In the genomic region with DNA sequence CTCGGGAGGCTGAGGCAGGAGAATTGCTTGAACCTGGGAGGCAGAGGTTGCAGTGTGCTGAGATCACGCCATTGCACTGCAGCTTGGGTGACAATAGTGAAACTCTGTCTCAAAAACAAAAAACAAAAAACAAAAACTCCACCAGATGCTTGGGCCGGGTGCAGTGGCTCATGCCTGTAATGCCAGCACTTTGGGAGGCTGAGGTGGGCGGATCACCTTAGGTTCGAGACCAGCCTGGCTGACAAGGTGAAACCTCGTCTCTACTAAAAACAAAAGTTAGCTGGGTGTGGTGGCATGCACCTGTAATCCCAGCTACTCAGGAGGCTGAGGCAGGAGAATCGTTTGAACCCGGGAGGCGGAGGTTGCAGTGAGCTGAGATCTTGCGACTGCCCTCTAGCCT, we compare ENCODE assay signal across 12 cellular contexts. TPM values are rescaled to one million over a fixed set of nuclear protein-coding genes. Genes with fewer than 3 reads are reported as not detected.
DNase-seq lines count a peak whose midpoint lies in the region; ATAC-seq and TF ChIP-seq lines count a peak whose summit lies in the region.
"Not testable (repeated sequence)": the region's sequence is repeated elsewhere in the genome, so short reads cannot be mapped to it uniquely, and the experiment has no call there.
"Had no signal": no experiment of that assay in that cellular context is flagged by ENCODE, and none has a peak within 500 bp of the region (broad histone marks: within the 10 kb centered on the region; RNA-seq: fewer than 3 reads in every experiment).

No MANE protein-coding gene starts in this region.

- H3K18ac ChIP-seq in IMR-90 (ENCODE audit: low read depth, low read length) = not testable (repeated sequence)

- intact Hi-C loops in CD8-positive, alpha-beta T cell (cut with DNase I, micrococcal nuclease) = loop anchor here in 1 of 2 experiments (10.0 kb wide), 3 partner anchors 350 to 860 kb away; a partner anchor contains a TSS
- intact Hi-C loops in IMR-90 (cut with micrococcal nuclease); left ventricle myocardium inferior (cut with micrococcal nuclease); upper lobe of right lung (cut with DNase I): not testable (repeated sequence)

- dilution Hi-C loops in IMR-90 (cut with HindIII; ENCODE audit: low sequenced_read_pairs, unreplicated experiment) = not testable (repeated sequence)

- not testable (repeated sequence) for H3K9ac ChIP-seq in IMR-90 (ENCODE audit: low read depth, low read length)

- not testable (repeated sequence) for H3K4ac ChIP-seq in IMR-90 (ENCODE audit: low read depth, low read length)

- H2BK5ac ChIP-seq in IMR-90 (ENCODE audit: low read depth, low read length, poor library complexity, severe bottlenecking) = not testable (repeated sequence)

- ATAC-seq in CD8-positive, alpha-beta T cell; IMR-90 (ENCODE audit: low read depth); T-cell (replicated peaks in 1 of 4); activated T-cell treated with anti-CD3 and anti-CD28 coated beads, Interleukin-2, amount 50 U/mL, for 4 hours; upper lobe of right lung: not testable (repeated sequence)

- H3K4me3 ChIP-seq in CD8-positive, alpha-beta T cell (ENCODE audit: low read depth, low read length); IMR-90 (ENCODE audit: insufficient read depth, low read depth, low read length); osteoblast (ENCODE audit: insufficient read depth, low read length): not testable (repeated sequence)
- peak overlapping the region; percentile 84 for H3K4me3 ChIP-seq in astrocyte of the cerebellum (ENCODE audit: low read depth, low read length)
- H3K4me3 ChIP-seq in left ventricle myocardium inferior = peak overlapping the region; percentile 98
- H3K4me3 ChIP-seq in upper lobe of right lung = peak overlapping the region; percentile 86

- WGBS in IMR-90 (ENCODE audit: extremely low coverage in 2 of 2, insufficient read length in 1 of 2), 2 experiments = 100% methylated on average over 3 of the region's 10 CpGs; no CpG with 5 or more reads in 1 of the 2 experiments

- peaks cover 11% of the 10 kb centered on the region for H3K4me1 ChIP-seq in CD8-positive, alpha-beta T cell (ENCODE audit: insufficient read depth, low read length)
- H3K4me1 ChIP-seq in IMR-90 (ENCODE audit: control insufficient read depth, insufficient read depth, low read length); upper lobe of right lung: not testable (repeated sequence)
- H3K4me1 ChIP-seq in left ventricle myocardium inferior = peaks cover 24% of the 10 kb centered on the region
- peaks cover 15% of the 10 kb centered on the region for H3K4me1 ChIP-seq in osteoblast (ENCODE audit: insufficient read depth, low read length)

- not testable (repeated sequence) for TF ChIP-seq RAD21 in IMR-90 (IDR thresholded peaks at IDR 0.05; ENCODE audit: low read length)

- H3K79me2 ChIP-seq in osteoblast (ENCODE audit: insufficient read depth, low read length) = peaks cover 34% of the 10 kb centered on the region

- H3K9me1 ChIP-seq in IMR-90 (ENCODE audit: insufficient read depth, low read length) = not testable (repeated sequence)

- not testable (repeated sequence) for H2BK120ac ChIP-seq in IMR-90 (ENCODE audit: low read depth, low read length)

- not testable (repeated sequence) for BruUV-seq in IMR-90 (replicated peaks; lab: Mats Ljungman, UMichigan)

- TF ChIP-seq CTCF in CD8-positive, alpha-beta T cell (IDR thresholded peaks at IDR 0.05); IMR-90 (conservative IDR thresholded peaks at IDR 0.05; ENCODE audit: low read depth, low read length); astrocyte of the cerebellum (IDR thresholded peaks at IDR 0.05; ENCODE audit: low read depth, low read length, missing control alignments); left ventricle myocardium inferior (IDR thresholded peaks at IDR 0.05; ENCODE audit: borderline replicate concordance); osteoblast (IDR thresholded peaks at IDR 0.05; ENCODE audit: extremely low read depth, low read depth, low read length); upper lobe of right lung (IDR thresholded peaks at IDR 0.05): not testable (repeated sequence)

- H2BK15ac ChIP-seq in IMR-90 (ENCODE audit: low read depth, low read length) = not testable (repeated sequence)

- peaks cover 27% of the 10 kb centered on the region for H3K4me1 Mint-ChIP-seq in CD8-positive, alpha-beta T cell (ENCODE audit: low read depth)
- H3K4me1 Mint-ChIP-seq in T-cell = peaks cover 8 to 22% (median 19%) of the 10 kb centered on the region in 3 donors
- H3K4me1 Mint-ChIP-seq in activated T-cell treated with anti-CD3 and anti-CD28 coated beads, Interleukin-2, amount 50 U/mL, for 4 hours (ENCODE audit: low read depth) = peaks cover 13% of the 10 kb centered on the region

- not testable (repeated sequence) for H3K27ac ChIP-seq in CD8-positive, alpha-beta T cell (ENCODE audit: low read depth, low read length); IMR-90 (ENCODE audit: insufficient read depth, low read length); left ventricle myocardium inferior (replicated peaks); osteoblast (ENCODE audit: low read depth, low read length); upper lobe of right lung

- not testable (repeated sequence) for H3K36me3 ChIP-seq in CD8-positive, alpha-beta T cell (ENCODE audit: insufficient read depth, low read length); IMR-90 (ENCODE audit: control insufficient read depth, insufficient read depth, low read length); left ventricle myocardium inferior; osteoblast (ENCODE audit: insufficient read depth, low read length); upper lobe of right lung

- H4K91ac ChIP-seq in IMR-90 (ENCODE audit: insufficient read depth, low read depth, low read length) = not testable (repeated sequence)

- not testable (repeated sequence) for H2AK5ac ChIP-seq in IMR-90 (ENCODE audit: low read depth, low read length)

- H3K27me3 Mint-ChIP-seq in CD8-positive, alpha-beta T cell (ENCODE audit: low read depth); T-cell; activated T-cell treated with anti-CD3 and anti-CD28 coated beads, Interleukin-2, amount 50 U/mL, for 4 hours (ENCODE audit: low read depth): not testable (repeated sequence)

- not testable (repeated sequence) for H2AFZ ChIP-seq in IMR-90 (replicated peaks; ENCODE audit: low read length, poor library complexity); osteoblast (ENCODE audit: low read length)

- H3K36me3 Mint-ChIP-seq in CD8-positive, alpha-beta T cell; T-cell; activated T-cell treated with anti-CD3 and anti-CD28 coated beads, Interleukin-2, amount 50 U/mL, for 4 hours (ENCODE audit: insufficient read depth): not testable (repeated sequence)

- H4K8ac ChIP-seq in IMR-90 (ENCODE audit: low read depth in 2 of 2, low read length in 2 of 2) = peak overlapping the region in 1 of 2 experiments; percentile 100; a peak in 1 of 4 replicates

- not testable (repeated sequence) for H3K9me3 Mint-ChIP-seq in CD8-positive, alpha-beta T cell; T-cell; activated T-cell treated with anti-CD3 and anti-CD28 coated beads, Interleukin-2, amount 50 U/mL, for 4 hours

- not testable (repeated sequence) for H2AK9ac ChIP-seq in IMR-90 (replicated peaks; ENCODE audit: low read depth, low read length, poor library complexity)

- H4K20me1 ChIP-seq in IMR-90 (ENCODE audit: insufficient read depth, low read length); osteoblast (ENCODE audit: insufficient read depth, low read length): not testable (repeated sequence)

- DNase-seq in CD8-positive, alpha-beta T cell; IMR-90; T-cell; activated T-cell treated with anti-CD3 and anti-CD28 coated beads, Interleukin-2, amount 50 U/mL, for 4 hours; astrocyte of the cerebellum (ENCODE audit: low read depth); left ventricle myocardium inferior; osteoblast (ENCODE audit: insufficient read length, low spot score, missing footprints); upper lobe of right lung: not testable (repeated sequence)

- H3K79me1 ChIP-seq in IMR-90 (ENCODE audit: low read depth in 1 of 2, low read length in 2 of 2) = peaks cover 18 to 38% of the 10 kb centered on the region in 2 experiments

- peak overlapping the region; percentile 66 for H3K4me3 Mint-ChIP-seq in CD8-positive, alpha-beta T cell
- peak overlapping the region; percentile 47 to 77 (median 69) for H3K4me3 Mint-ChIP-seq in T-cell
- H3K4me3 Mint-ChIP-seq in activated T-cell treated with anti-CD3 and anti-CD28 coated beads, Interleukin-2, amount 50 U/mL, for 4 hours = peak overlapping the region; percentile 67

- POLR2A ChIA-PET in CD8-positive, alpha-beta T cell (lab: Charles Lee) = interaction anchor here (0.6 to 3.1 kb wide), 5 partner anchors 10 to 43 kb away, joined by 3 to 19 read pairs (median 4); a partner anchor contains a TSS
- POLR2A ChIA-PET in IMR-90 (lab: Charles Lee; ENCODE audit: unreplicated experiment) (interaction anchor here (0.6 to 1.1 kb wide), 2 partner anchors 12 to 31 kb away, joined by 3 to 4 read pairs; no protein-coding TSS in a partner anchor), T-cell (lab: Charles Lee) (interaction anchor here (0.6 to 1.4 kb wide), 6 partner anchors 13 to 350 kb away, joined by 3 to 5 read pairs (median 4); a partner anchor contains a TSS)

- H2BK20ac ChIP-seq in IMR-90 (ENCODE audit: low read depth, low read length) = not testable (repeated sequence)

- CTCF ChIA-PET in CD8-positive, alpha-beta T cell (lab: Charles Lee) = interaction anchor here (1.2 to 1.9 kb wide), 2 partner anchors 9 to 11 kb away, joined by 6 read pairs; no protein-coding TSS in a partner anchor
- CTCF ChIA-PET in IMR-90 (lab: Yijun Ruan, JAX) (interaction anchor here (0.8 kb wide), 1 partner anchor 53 kb away, joined by 3 read pairs; no protein-coding TSS in a partner anchor), T-cell (lab: Charles Lee) (interaction anchor here (0.5 to 1.5 kb wide), 8 partner anchors 8 to 190 kb away, joined by 3 to 6 read pairs (median 4); a partner anchor contains a TSS)

- not testable (repeated sequence) for H3K9me3 ChIP-seq in CD8-positive, alpha-beta T cell (ENCODE audit: low read length); IMR-90 (ENCODE audit: control insufficient read depth, insufficient read depth, low read length); left ventricle myocardium inferior (replicated peaks); osteoblast (ENCODE audit: low read depth, low read length); upper lobe of right lung

- not testable (repeated sequence) for H4K5ac ChIP-seq in IMR-90 (ENCODE audit: low read depth, low read length)

- H3K27me3 ChIP-seq in CD8-positive, alpha-beta T cell (ENCODE audit: insufficient read depth, low read length); IMR-90 (ENCODE audit: control insufficient read depth, insufficient read depth, low read length); left ventricle myocardium inferior (ENCODE audit: low read depth); osteoblast (ENCODE audit: insufficient read depth, low read length); upper lobe of right lung: not testable (repeated sequence)

- peak overlapping the region; percentile 90; the same call in 1 of the 2 replicates for H3K4me2 ChIP-seq in IMR-90 (ENCODE audit: low read depth, low read length)
- H3K4me2 ChIP-seq in osteoblast (ENCODE audit: insufficient read depth, low read length) = peak overlapping the region; percentile 90

- not testable (repeated sequence) for H3K23ac ChIP-seq in IMR-90 (ENCODE audit: low read depth, low read length)

- not testable (repeated sequence) for TF ChIP-seq POLR2A in IMR-90 (IDR thresholded peaks at IDR 0.05; ENCODE audit: low read depth, low read length)

- not testable (repeated sequence) for H3K14ac ChIP-seq in IMR-90 (replicated peaks; ENCODE audit: low read depth, low read length)

- peak overlapping the region; percentile 60 for H3K27ac Mint-ChIP-seq in CD8-positive, alpha-beta T cell
- peak overlapping the region in 1 of 2 donors; percentile 55 for H3K27ac Mint-ChIP-seq in T-cell

- H3K56ac ChIP-seq in IMR-90 (ENCODE audit: extremely low read depth, insufficient read depth, low read length) = not testable (repeated sequence)

- in situ Hi-C loops in IMR-90 (cut with MboI; ENCODE audit: low sequenced_read_pairs); astrocyte of the cerebellum (cut with HindIII; ENCODE audit: low sequenced_read_pairs): not testable (repeated sequence)

RNA-seq across cellular contexts. Expression of a gene that starts 1.0 kb away (rescaled TPM):
- 10 to 100 TPM; 24.4 to 24.5 TPM for total RNA-seq in CD8-positive, alpha-beta T cell
- total RNA-seq in IMR-90 (2012; rRNA removed) (51.4 and 55.0 TPM in 2 replicates), T-cell (10 to 100 TPM; 14.9 to 25.3 (median 25.0) TPM), left ventricle myocardium inferior (23.6 TPM), osteoblast (67.5 and 80.7 TPM in 2 replicates), upper lobe of right lung (75.6 TPM)
- polyA plus RNA-seq in IMR-90 (2012; rRNA removed) = 51.6 and 58.3 TPM in 2 replicates
- 77.4 and 85.2 TPM in 2 replicates for polyA plus RNA-seq in IMR-90 (2012; cell fraction: cytosol; rRNA removed)
- polyA plus RNA-seq in IMR-90 (2012; cell fraction: nucleus; rRNA removed; ENCODE audit: low replicate concordance) = 29.3 and 32.5 TPM in 2 replicates
- total RNA-seq in activated T-cell treated with anti-CD3 and anti-CD28 coated beads, Interleukin-2, amount 50 U/mL, for 4 hours = 10 to 100 TPM; 47.1 to 54.7 (median 48.8) TPM

RNA-seq across cellular contexts. Expression of a gene that starts 11.4 kb away (rescaled TPM):
- total RNA-seq in CD8-positive, alpha-beta T cell = 10 to 100 TPM; 93.2 to 96.1 TPM
- 109 and 135 TPM in 2 replicates for total RNA-seq in IMR-90 (2012; rRNA removed)
- polyA plus RNA-seq in IMR-90 (2012; rRNA removed) = 61.6 and 63.3 TPM in 2 replicates
- 22.7 and 26.4 TPM in 2 replicates for polyA plus RNA-seq in IMR-90 (2012; cell fraction: cytosol; rRNA removed)
- 86.9 and 136 TPM in 2 replicates for polyA plus RNA-seq in IMR-90 (2012; cell fraction: nucleus; rRNA removed; ENCODE audit: low replicate concordance)
- 100 to 1,000 TPM; 109 to 124 (median 123) TPM for total RNA-seq in T-cell
- total RNA-seq in activated T-cell treated with anti-CD3 and anti-CD28 coated beads, Interleukin-2, amount 50 U/mL, for 4 hours = 100 to 1,000 TPM; 186 to 199 (median 190) TPM
- total RNA-seq in left ventricle myocardium inferior = 88.6 TPM
- 136 and 148 TPM in 2 replicates for total RNA-seq in osteoblast
- total RNA-seq in upper lobe of right lung = 97.5 TPM

RNA-seq across cellular contexts. Expression of a gene that starts 14.4 kb away (rescaled TPM):
- total RNA-seq in CD8-positive, alpha-beta T cell = 10 to 100 TPM; 31.8 to 32.6 TPM
- total RNA-seq in IMR-90 (2012; rRNA removed) = 37.2 and 41.6 TPM in 2 replicates
- 12.2 and 14.9 TPM in 2 replicates for polyA plus RNA-seq in IMR-90 (2012; rRNA removed)
- polyA plus RNA-seq in IMR-90 (2012; cell fraction: cytosol; rRNA removed) = 9.1 and 21.9 TPM in 2 replicates
- 6.9 and 10.5 TPM in 2 replicates for polyA plus RNA-seq in IMR-90 (2012; cell fraction: nucleus; rRNA removed; ENCODE audit: low replicate concordance)
- total RNA-seq in T-cell = 10 to 100 TPM; 19.1 to 23.6 (median 21.6) TPM
- 10 to 100 TPM; 19.6 to 24.7 (median 21.5) TPM for total RNA-seq in activated T-cell treated with anti-CD3 and anti-CD28 coated beads, Interleukin-2, amount 50 U/mL, for 4 hours
- total RNA-seq in left ventricle myocardium inferior = 14.2 TPM
- total RNA-seq in osteoblast = 26.8 and 28.3 TPM in 2 replicates
- total RNA-seq in upper lobe of right lung = 16.6 TPM

RNA-seq across cellular contexts. Expression of a gene that starts 14.5 kb away (rescaled TPM):
- 100 to 1,000 TPM; 159 to 179 TPM for total RNA-seq in CD8-positive, alpha-beta T cell
- 77.1 and 79.7 TPM in 2 replicates for total RNA-seq in IMR-90 (2012; rRNA removed)
- polyA plus RNA-seq in IMR-90 (2012; rRNA removed) = 108 and 114 TPM in 2 replicates
- 158 and 196 TPM in 2 replicates for polyA plus RNA-seq in IMR-90 (2012; cell fraction: cytosol; rRNA removed)
- 127 and 140 TPM in 2 replicates for polyA plus RNA-seq in IMR-90 (2012; cell fraction: nucleus; rRNA removed; ENCODE audit: low replicate concordance)
- 100 to 1,000 TPM in 1 of 5 donors, 10 to 100 TPM in 4; 69.1 to 105 (median 76.1) TPM for total RNA-seq in T-cell
- 100 to 1,000 TPM; 164 to 174 (median 170) TPM for total RNA-seq in activated T-cell treated with anti-CD3 and anti-CD28 coated beads, Interleukin-2, amount 50 U/mL, for 4 hours
- 296 TPM for total RNA-seq in left ventricle myocardium inferior
- total RNA-seq in osteoblast = 55.0 and 56.9 TPM in 2 replicates
- 76.2 TPM for total RNA-seq in upper lobe of right lung

RNA-seq across cellular contexts. Expression of a gene that starts 22.1 kb away (rescaled TPM):
- total RNA-seq in CD8-positive, alpha-beta T cell = under 1 TPM; 0.38 to 0.39 TPM
- total RNA-seq in IMR-90 (2012; rRNA removed) (not detected in 2 replicates), T-cell (under 1 TPM in 3 of 5 donors, not detected in 2; 0.20 to 0.51 (median 0.28) TPM), left ventricle myocardium inferior (0.22 TPM), osteoblast (not detected in 2 replicates), upper lobe of right lung (not detected)
- not detected in 2 replicates for polyA plus RNA-seq in IMR-90 (2012; rRNA removed)
- 0.02 TPM in 1 of 2 replicates, not detected in the other for polyA plus RNA-seq in IMR-90 (2012; cell fraction: cytosol; rRNA removed)
- 0.14 and 0.29 TPM in 2 replicates for polyA plus RNA-seq in IMR-90 (2012; cell fraction: nucleus; rRNA removed; ENCODE audit: low replicate concordance)
- total RNA-seq in activated T-cell treated with anti-CD3 and anti-CD28 coated beads, Interleukin-2, amount 50 U/mL, for 4 hours = under 1 TPM in 1 of 3 donors, not detected in 2; 0.13 TPM
- total RNA-seq: dermis microvascular lymphatic vessel endothelial cell, frontal cortex, H7, kidney had no signal
